Comparison of ENCODE assay signal across 1 cellular context in genomic region chr10:27743736-27744477, GRCh38.
TF ChIP-seq lines count a peak whose summit lies in the region.

No MANE protein-coding gene starts in this region.

TF ChIP-seq in H1, 55 proteins besides CTCF, POLR2A, EP300 and RAD21:
- TF ChIP-seq RNF2 (IDR thresholded peaks at IDR 0.05; ENCODE audit: borderline replicate concordance, low read depth, low read length, missing control alignments, poor library complexity, severe bottlenecking), result peak; percentile 78
- peak; percentile 71; the same call in 1 of the 2 replicates for TF ChIP-seq CBX8 (IDR thresholded peaks at IDR 0.05; ENCODE audit: borderline replicate concordance, low read depth, low read length)
- no peak for TF ChIP-seq BRCA1 (IDR thresholded peaks at IDR 0.05; ENCODE audit: low read depth, low read length)
- TF ChIP-seq CTBP2 (IDR thresholded peaks at IDR 0.05; ENCODE audit: borderline replicate concordance, insufficient read depth, insufficient read length, low read length), result peak; percentile 63
- peak; percentile 38 for TF ChIP-seq EZH2 (IDR thresholded peaks at IDR 0.05; ENCODE audit: low read depth, low read length, severe bottlenecking)
- TF ChIP-seq SUZ12 (IDR thresholded peaks at IDR 0.05; ENCODE audit: low read length), result peak; percentile 40; the same call in 1 of the 2 replicates
